8 cellular contexts compared by ENCODE assay signal in the genomic region with DNA sequence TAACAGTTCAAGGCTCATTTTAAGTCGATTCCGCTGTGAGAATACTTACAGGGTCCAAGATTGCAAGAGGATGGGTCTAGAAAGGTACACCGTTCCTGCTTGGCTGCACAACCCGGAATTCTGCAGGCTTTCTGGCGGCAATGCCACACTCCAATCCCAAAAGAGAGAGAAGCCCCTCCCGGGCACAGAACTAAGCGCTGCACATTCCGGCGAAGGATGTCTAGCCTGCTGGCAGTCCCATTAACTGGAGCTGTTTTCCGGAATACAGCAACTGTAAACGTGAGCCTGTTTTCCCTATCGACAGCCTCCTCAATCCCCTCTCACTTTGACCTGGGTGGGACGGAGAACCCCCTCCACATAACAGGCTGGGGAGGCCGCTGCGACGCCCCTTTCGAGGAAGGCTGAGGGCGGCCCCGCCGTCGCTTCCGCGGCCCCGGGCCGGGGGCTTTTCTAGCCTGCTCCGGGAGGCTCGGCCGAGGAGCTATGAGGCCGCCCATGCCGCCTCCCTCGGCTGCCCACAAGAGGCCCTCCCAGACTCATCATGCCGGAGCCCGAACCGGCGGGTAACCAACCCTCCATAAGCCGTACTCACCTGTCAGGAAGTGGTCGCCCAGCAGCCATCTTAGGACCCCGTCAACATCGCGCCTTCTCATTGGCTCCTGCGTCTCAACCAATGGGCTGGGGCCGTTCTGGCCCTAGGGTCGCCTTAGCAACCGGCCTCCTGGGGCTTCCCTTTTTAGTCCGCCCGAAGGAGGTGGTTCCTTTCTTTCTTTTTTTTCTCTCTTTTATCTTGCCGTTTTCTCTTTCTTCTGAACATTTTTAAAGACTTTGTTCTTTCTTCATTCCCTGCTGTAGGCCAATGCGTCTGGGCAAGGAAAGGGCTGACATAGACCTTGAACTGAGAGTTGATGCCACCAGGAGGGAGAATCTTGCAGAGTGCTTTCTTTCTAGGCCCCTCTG. TPM values are rescaled to one million over a fixed set of nuclear protein-coding genes. Genes with fewer than 3 reads are reported as not detected.
A peak's percentile ranks its signal among the peaks of the same experiment; 100 is the strongest.
DNase-seq lines count a peak whose midpoint lies in the region; ATAC-seq and TF ChIP-seq lines count a peak whose summit lies in the region.

A gene (minus strand): TSS at position 647 of the 960 bp plus-strand sequence. CDS start 5,909 bp downstream, outside the sequence.

- peak within 1 kb of the TSS; percentile 65 for H3K4me3 ChIP-seq in GM12865 (ENCODE audit: low read depth, low read length)
- peak within 1 kb of the TSS; percentile 62 for H3K4me3 ChIP-seq in cardiac muscle cell
- peak within 1 kb of the TSS; percentile 98 for H3K4me3 ChIP-seq in parathyroid adenoma (ENCODE audit: low read depth, low read length)
- H3K4me3 ChIP-seq in tibial nerve: peak within 1 kb of the TSS; percentile 47 to 96 (median 92)

- H3K27me3 ChIP-seq in cardiac muscle cell (peaks cover 11% of the 10 kb centered on the region), parathyroid adenoma (ENCODE audit: control insufficient read depth, insufficient read depth, low read length) (no peaks in the 10 kb centered on the region), tibial nerve (no peaks in the 10 kb centered on the region)

- TF ChIP-seq EP300 in tibial nerve (IDR thresholded peaks at IDR 0.05): peak in 1 of 2 donors; percentile 89

- peak within 1 kb of the TSS; percentile 73 for H3K9ac ChIP-seq in parathyroid adenoma

- H3K4me3 Mint-ChIP-seq in activated naive CD8-positive, alpha-beta T cell treated with anti-CD3 and anti-CD28 coated beads, Interleukin-2, amount 50 U/mL, for 24 hours: peak within 1 kb of the TSS; percentile 91

- H3K4me1 ChIP-seq in cardiac muscle cell (ENCODE audit: low read depth): peaks cover 12% of the 10 kb centered on the region
- no peaks in the 10 kb centered on the region for H3K4me1 ChIP-seq in parathyroid adenoma
- H3K4me1 ChIP-seq in tibial nerve: peaks cover 0 to 41% (median 11%) of the 10 kb centered on the region in 4 donors

- DNase-seq in GM12865 (ENCODE audit: low read depth) (peak; percentile 96), NCI-H1417 treated with DMSO at 0.1 percent for 48 hours (lab: John Stamatoyannopoulos, UW) (peak; percentile 73), SW480 (ENCODE audit: low spot score) (peak; percentile 88), cardiac muscle cell (ENCODE audit: low read depth in 1 of 2, low spot score in 1 of 2) (peak; percentile 94), tibial nerve (ENCODE audit: low spot score in 2 of 2) (peak; percentile 93 to 98)
- peak; percentile 92 for DNase-seq in activated naive CD8-positive, alpha-beta T cell treated with anti-CD3 and anti-CD28 coated beads, Interleukin-2, amount 50 U/mL, for 24 hours

- peaks cover 5% of the 10 kb centered on the region for H3K36me3 Mint-ChIP-seq in activated naive CD8-positive, alpha-beta T cell treated with anti-CD3 and anti-CD28 coated beads, Interleukin-2, amount 50 U/mL, for 24 hours (ENCODE audit: low read depth)

- peak; percentile 100 for ATAC-seq in HG02763 (IDR thresholded peaks at IDR 0.05; ENCODE audit: unreplicated experiment)
- ATAC-seq in activated naive CD8-positive, alpha-beta T cell treated with anti-CD3 and anti-CD28 coated beads, Interleukin-2, amount 50 U/mL, for 24 hours: peak; percentile 100

- peak within 1 kb of the TSS; percentile 86 for H2AFZ ChIP-seq in parathyroid adenoma

- WGBS in tibial nerve, 2 donors: 1% methylated on average over 43 to 48 of the region's 48 CpGs

- TF ChIP-seq CTCF in GM12865 (IDR thresholded peaks at IDR 0.05; ENCODE audit: insufficient read depth, low read depth, low read length, missing control alignments) (no peak), cardiac muscle cell (IDR thresholded peaks at IDR 0.05; ENCODE audit: low read depth, low read length) (no peak), parathyroid adenoma (IDR thresholded peaks at IDR 0.05) (no peak), tibial nerve (IDR thresholded peaks at IDR 0.05) (no peak)

- peak within 1 kb of the TSS; percentile 98 for H3K4me2 ChIP-seq in parathyroid adenoma (ENCODE audit: low read length)

- H3K27ac Mint-ChIP-seq in activated naive CD8-positive, alpha-beta T cell treated with anti-CD3 and anti-CD28 coated beads, Interleukin-2, amount 50 U/mL, for 24 hours: peak within 1 kb of the TSS; percentile 88

- peaks cover 42% of the 10 kb centered on the region for H3K4me1 Mint-ChIP-seq in activated naive CD8-positive, alpha-beta T cell treated with anti-CD3 and anti-CD28 coated beads, Interleukin-2, amount 50 U/mL, for 24 hours

- TF ChIP-seq POLR2A in tibial nerve (IDR thresholded peaks at IDR 0.05): peak in 1 of 2 donors; percentile 60

- peaks cover 10% of the 10 kb centered on the region for H3K79me2 ChIP-seq in parathyroid adenoma

- H3K27ac ChIP-seq in cardiac muscle cell: peak within 1 kb of the TSS; percentile 78
- H3K27ac ChIP-seq in parathyroid adenoma: peak within 1 kb of the TSS; percentile 72
- peak within 1 kb of the TSS; percentile 22 to 89 (median 82) for H3K27ac ChIP-seq in tibial nerve

- H3K9me3 Mint-ChIP-seq in activated naive CD8-positive, alpha-beta T cell treated with anti-CD3 and anti-CD28 coated beads, Interleukin-2, amount 50 U/mL, for 24 hours: no peaks in the 10 kb centered on the region

- no peaks in the 10 kb centered on the region for H3K9me3 ChIP-seq in cardiac muscle cell (ENCODE audit: low read depth)
- no peaks in the 10 kb centered on the region for H3K9me3 ChIP-seq in parathyroid adenoma (ENCODE audit: control insufficient read depth, low read length)
- no peaks in the 10 kb centered on the region for H3K9me3 ChIP-seq in tibial nerve

- no peaks in the 10 kb centered on the region for H3K27me3 Mint-ChIP-seq in activated naive CD8-positive, alpha-beta T cell treated with anti-CD3 and anti-CD28 coated beads, Interleukin-2, amount 50 U/mL, for 24 hours

- H3K36me3 ChIP-seq in cardiac muscle cell (no peaks in the 10 kb centered on the region), parathyroid adenoma (ENCODE audit: control insufficient read depth, insufficient read depth, low read length) (no peaks in the 10 kb centered on the region), tibial nerve (no peaks in the 10 kb centered on the region)

RNA-seq across cellular contexts. Expression of the gene that starts here (rescaled TPM):
- total RNA-seq in cardiac muscle cell: 39.5 and 40.4 TPM in 2 replicates
- 49.5 and 67.1 TPM in 2 replicates for polyA plus RNA-seq in cardiac muscle cell
- 10 to 100 TPM; 38.4 to 59.7 (median 39.5) TPM for total RNA-seq in tibial nerve

Comparison
In these comparisons a context has a peak if more than half of its experiments do, and no peak if none do; other contexts are left out.
1. Peak in every context shown above with its lines: DNase-seq, ATAC-seq, H3K4me3 ChIP-seq and H3K27ac ChIP-seq.